14 cellular contexts compared by ENCODE assay signal in the genomic region with DNA sequence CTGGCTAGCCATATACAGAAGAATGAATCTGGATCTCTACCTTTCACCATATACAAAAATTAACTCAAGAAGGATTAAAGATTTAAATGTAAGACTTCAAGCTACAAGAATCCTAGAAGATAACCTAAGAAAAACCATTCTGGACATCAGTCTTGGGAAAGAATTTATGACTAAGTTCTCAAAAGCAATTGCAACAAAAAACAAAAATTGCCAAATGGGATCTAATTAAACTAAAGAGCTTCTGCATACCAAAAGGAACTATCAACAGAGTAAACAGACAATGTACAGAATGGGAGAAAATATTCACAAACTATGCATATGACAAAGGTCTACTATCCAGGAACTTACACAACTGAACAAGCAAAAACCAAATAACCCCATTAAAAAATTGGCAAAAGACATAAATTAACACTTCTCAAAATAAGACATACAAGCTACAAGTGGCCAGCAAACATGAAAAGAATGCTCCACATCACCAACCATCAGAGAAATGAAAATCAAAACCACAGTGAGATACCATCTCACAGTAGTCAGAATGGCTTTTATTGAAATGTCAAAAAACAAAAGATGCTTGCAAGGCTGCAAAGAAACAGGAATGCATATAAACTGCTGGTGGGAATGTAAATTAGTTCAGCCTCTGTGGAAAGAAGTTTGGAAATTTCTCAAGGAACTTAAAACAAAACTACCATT.
A peak's percentile ranks its signal among the peaks of the same experiment; 100 is the strongest.
DNase-seq lines count a peak whose midpoint lies in the region; TF ChIP-seq lines count a peak whose summit lies in the region.
"Had no signal": no experiment of that assay in that cellular context is flagged by ENCODE, and none has a peak within 500 bp of the region (broad histone marks: within the 10 kb centered on the region; RNA-seq: fewer than 3 reads in every experiment).

No MANE protein-coding gene starts in this region.

- no peaks in the 10 kb centered on the region for H4K20me1 ChIP-seq in GM23248 (ENCODE audit: insufficient read depth)

- peaks cover 28% of the 10 kb centered on the region for H3K4me1 ChIP-seq in GM23248 (ENCODE audit: insufficient read depth)
- H3K4me1 ChIP-seq: psoas muscle, SJCRH30, upper lobe of left lung had no signal

- H3F3A ChIP-seq in GM23248 (ENCODE audit: insufficient read depth) = peaks cover 32% of the 10 kb centered on the region

- TF ChIP-seq CTCF in GM10266 (IDR thresholded peaks at IDR 0.05; ENCODE audit: control insufficient read depth, insufficient read depth, low read depth, missing control alignments) = no peak

- no peak overlapping the region for H2AFZ ChIP-seq in GM23248

- no peak overlapping the region for H3K9ac ChIP-seq in GM23248

- no peaks in the 10 kb centered on the region for H3K9me2 ChIP-seq in GM23248 (ENCODE audit: insufficient read depth)

- no peak overlapping the region for H3K4me2 ChIP-seq in GM23248 (ENCODE audit: unreplicated experiment)

- CTCF ChIA-PET in HEK293T (lab: Yijun Ruan, JAX) = no interaction called here

- H3K27me3 ChIP-seq in GM23248 (replicated peaks; ENCODE audit: insufficient read depth) = no peaks in the 10 kb centered on the region
- H3K27me3 ChIP-seq: SJCRH30, upper lobe of left lung had no signal

- H3K36me3 ChIP-seq in GM23248 (ENCODE audit: low read depth) = no peaks in the 10 kb centered on the region
- H3K36me3 ChIP-seq: SJCRH30, upper lobe of left lung had no signal

- H3K9me3 ChIP-seq in GM23248 (ENCODE audit: low read depth) = peaks cover 5% of the 10 kb centered on the region
- H3K9me3 ChIP-seq: SJCRH30, upper lobe of left lung had no signal

- DNase-seq in A172 (ENCODE audit: low spot score) (peak; percentile 41), GM23248 (peak; percentile 61), astrocyte of the hippocampus (ENCODE audit: low read depth, low spot score) (peak; percentile 88), glomerular visceral epithelial cell (ENCODE audit: extremely low spot score) (peak; percentile 31), amygdala (lab: John Stamatoyannopoulos, UW) (no peak), GM10266 (ENCODE audit: extremely low spot score) (no peak), HEK293T (ENCODE audit: extremely low spot score) (no peak), anterior cingulate cortex (lab: John Stamatoyannopoulos, UW) (no peak)
- DNase-seq: head of caudate nucleus; NCI-H1105 treated with DMSO at 0.1 percent for 48 hours; psoas muscle; SJCRH30; stimulated activated naive CD4-positive, alpha-beta T cell; upper lobe of left lung had no signal

- POLR2A ChIA-PET in HEK293T (lab: Yijun Ruan, JAX) = no interaction called here

- no peaks in the 10 kb centered on the region for H3K79me2 ChIP-seq in GM23248 (ENCODE audit: insufficient read depth)

- H3K4me3 ChIP-seq in GM23248 = no peak overlapping the region
- H3K4me3 ChIP-seq: psoas muscle, SJCRH30, upper lobe of left lung had no signal

- in situ Hi-C loops in GM23248 (cut with MboI) = no loop called here

- H3K27ac ChIP-seq in GM23248 = 0 out of 2 replicates have a peak overlapping the region, but pooled peaks have one; percentile 6
- H3K27ac ChIP-seq: psoas muscle, SJCRH30, upper lobe of left lung had no signal

TF ChIP-seq in HEK293T, 16 proteins besides CTCF, POLR2A, EP300 and RAD21:
- TF ChIP-seq SP1 (IDR thresholded peaks at IDR 0.05) (no peak), LEF1 (IDR thresholded peaks at IDR 0.05; ENCODE audit: borderline replicate concordance) (no peak), ARNT (IDR thresholded peaks at IDR 0.05) (no peak), TARDBP (IDR thresholded peaks at IDR 0.05) (no peak), FOXA1 (IDR thresholded peaks at IDR 0.05) (no peak)

Comparison
In these comparisons a context has a peak if more than half of its experiments do, and no peak if none do; other contexts are left out.
1. DNase-seq: peak in A172 (single experiment), GM23248 (single experiment), astrocyte of the hippocampus (single experiment) and glomerular visceral epithelial cell (single experiment); none in amygdala (0 of 56), GM10266 (single experiment), HEK293T (single experiment) and anterior cingulate cortex (0 of 58).